ENCODE assay signal across 30 cellular contexts in the genomic region with DNA sequence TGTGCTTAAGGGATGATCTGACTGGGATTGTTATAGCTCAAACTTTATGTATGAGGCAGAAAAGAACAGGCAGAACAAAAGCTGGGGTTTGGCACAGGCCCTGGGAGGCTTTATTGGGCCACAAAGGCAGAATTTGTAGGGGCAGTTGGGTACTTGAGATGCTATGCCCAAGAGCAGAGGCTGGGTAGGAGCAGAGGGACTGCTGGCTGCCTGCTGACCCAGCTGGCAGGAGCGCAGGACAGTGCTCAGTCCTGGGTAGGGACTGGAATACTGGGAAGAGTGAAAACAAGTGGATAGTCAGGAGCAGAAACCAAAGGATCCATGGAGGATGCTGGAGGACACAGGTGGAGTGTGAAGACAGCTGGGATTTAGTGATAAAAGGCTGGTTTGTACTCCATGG.
"Had no signal": no experiment of that assay in that cellular context is flagged by ENCODE, and none has a peak within 500 bp of the region (broad histone marks: within the 10 kb centered on the region; RNA-seq: fewer than 3 reads in every experiment).

No MANE protein-coding gene starts in this region.

- H3K27me3 ChIP-seq: neutrophil, ovary, right lobe of liver, sigmoid colon, stomach, thyroid gland, tibial nerve, upper lobe of right lung, uterus had no signal

- H3K27ac Mint-ChIP-seq: naive thymus-derived CD8-positive, alpha-beta T cell; natural killer cell treated with Interleukin-12 subunit alpha and Interleukin-12 subunit beta and Interleukin-15 and Interleukin-18, amount 100 ng/mL, for 72 hours; nephron progenitor cell; progenitor cell of endocrine pancreas; stimulated activated effector memory CD8-positive, alpha-beta T cell treated with anti-CD3 and anti-CD28 coated beads, Interleukin-12 subunit alpha, Interleukin-12 subunit beta, amount 100 ng/mL, for 72 hours; stimulated activated naive B cell treated with anti-CD40 and anti-IgM and Interleukin-4, amounts not matched to agents 10 μg/mL and 1 μg/mL and 100 μg/mL, for 72 hours; stimulated activated naive CD8-positive, alpha-beta T cell treated with anti-CD3 and anti-CD28 coated beads, Interleukin-15, Interleukin-2, amounts not matched to agents 100 ng/mL and 50 ng/mL, for 24 hours; type B pancreatic cell had no signal

- H3K4me1 Mint-ChIP-seq: naive thymus-derived CD8-positive, alpha-beta T cell; neural crest cell; stimulated activated effector memory CD8-positive, alpha-beta T cell treated with anti-CD3 and anti-CD28 coated beads, Interleukin-12 subunit alpha, Interleukin-12 subunit beta, amount 100 ng/mL, for 72 hours; stimulated activated naive B cell treated with anti-CD40 and anti-IgM and Interleukin-4, amounts not matched to agents 10 μg/mL and 1 μg/mL and 100 μg/mL, for 72 hours had no signal

- H3K9me3 ChIP-seq: neutrophil, ovary, psoas muscle, right lobe of liver, thoracic aorta, thyroid gland, upper lobe of right lung, uterus had no signal

- H3K36me3 ChIP-seq: neutrophil, ovary, right lobe of liver, sigmoid colon, stomach, thoracic aorta, thyroid gland, tibial nerve, upper lobe of right lung, uterus had no signal

- H3K4me1 ChIP-seq: parathyroid adenoma, psoas muscle, right lobe of liver, sigmoid colon, stomach, tibial nerve, upper lobe of right lung, uterus had no signal

- H3K27ac ChIP-seq: neutrophil, ovary, parathyroid adenoma, psoas muscle, right lobe of liver, sigmoid colon, stomach, thoracic aorta, thyroid gland, tibial nerve, upper lobe of right lung, uterus had no signal

- H3K4me3 ChIP-seq: ovary, psoas muscle, right lobe of liver, sigmoid colon, stomach, thoracic aorta, thyroid gland, tibial nerve, upper lobe of right lung, uterus had no signal

- H3K36me3 Mint-ChIP-seq: natural killer cell treated with Interleukin-12 subunit alpha and Interleukin-12 subunit beta and Interleukin-15 and Interleukin-18, amount 100 ng/mL, for 72 hours; stimulated activated effector memory CD8-positive, alpha-beta T cell treated with anti-CD3 and anti-CD28 coated beads, Interleukin-12 subunit alpha, Interleukin-12 subunit beta, amount 100 ng/mL, for 72 hours; stimulated activated naive B cell treated with anti-CD40 and anti-IgM and Interleukin-4, amounts not matched to agents 10 μg/mL and 1 μg/mL and 100 μg/mL, for 72 hours had no signal

- DNase-seq: naive thymus-derived CD8-positive, alpha-beta T cell; nephron progenitor cell; nucleus accumbens; ovary; posterior cingulate gyrus; psoas muscle; sigmoid colon; small intestine; stimulated activated CD4-positive, alpha-beta T cell treated with anti-CD3 and anti-CD28 coated beads, Interleukin-15, amount 100 ng/mL, for 24 hours; stimulated activated CD4-positive, alpha-beta T cell treated with anti-CD3 and anti-CD28 coated beads, Interleukin-2, amount 100 ng/mL, for 24 hours; stimulated activated CD4-positive, alpha-beta T cell treated with anti-CD3 and anti-CD28 coated beads, Interleukin-2, amount 100 ng/mL, for 48 hours; stimulated activated CD4-positive, alpha-beta T cell treated with anti-CD3 and anti-CD28 coated beads, Interleukin-4, amount 100 ng/mL, for 24 hours; stimulated activated naive B cell treated with anti-CD40 and anti-IgM and Interleukin-4, amounts not matched to agents 10 μg/mL and 1 μg/mL and 100 μg/mL, for 72 hours; stimulated activated naive CD4-positive, alpha-beta T cell treated with Interleukin-2 at 50 U/mL for 16 hours; stomach; thyroid gland; upper lobe of right lung; uterus had no signal

- H3K9me3 Mint-ChIP-seq: natural killer cell treated with Interleukin-12 subunit alpha and Interleukin-12 subunit beta and Interleukin-15 and Interleukin-18, amount 100 ng/mL, for 72 hours; neural crest cell had no signal

- H3K9ac ChIP-seq: parathyroid adenoma had no signal

- H3K27me3 Mint-ChIP-seq: stimulated activated naive CD8-positive, alpha-beta T cell treated with anti-CD3 and anti-CD28 coated beads, Interleukin-15, Interleukin-2, amounts not matched to agents 100 ng/mL and 50 ng/mL, for 24 hours; type B pancreatic cell had no signal

- H3K4me3 Mint-ChIP-seq: naive thymus-derived CD8-positive, alpha-beta T cell; natural killer cell treated with Interleukin-12 subunit alpha and Interleukin-12 subunit beta and Interleukin-15 and Interleukin-18, amount 100 ng/mL, for 72 hours; nephron progenitor cell; neural crest cell; stimulated activated effector memory CD8-positive, alpha-beta T cell treated with anti-CD3 and anti-CD28 coated beads, Interleukin-12 subunit alpha, Interleukin-12 subunit beta, amount 100 ng/mL, for 72 hours; stimulated activated naive B cell treated with anti-CD40 and anti-IgM and Interleukin-4, amounts not matched to agents 10 μg/mL and 1 μg/mL and 100 μg/mL, for 72 hours; stimulated activated naive CD8-positive, alpha-beta T cell treated with anti-CD3 and anti-CD28 coated beads, Interleukin-15, Interleukin-2, amounts not matched to agents 100 ng/mL and 50 ng/mL, for 24 hours; type B pancreatic cell had no signal

- H2AFZ ChIP-seq: parathyroid adenoma had no signal

- ATAC-seq: naive thymus-derived CD8-positive, alpha-beta T cell; natural killer cell treated with Interleukin-12 subunit alpha and Interleukin-12 subunit beta and Interleukin-15 and Interleukin-18, amount 100 ng/mL, for 72 hours; psoas muscle; right cardiac atrium; right lobe of liver; stimulated activated effector memory CD8-positive, alpha-beta T cell treated with anti-CD3 and anti-CD28 coated beads, Interleukin-12 subunit alpha, Interleukin-12 subunit beta, amount 100 ng/mL, for 72 hours; stimulated activated naive B cell treated with anti-CD40 and anti-IgM and Interleukin-4, amounts not matched to agents 10 μg/mL and 1 μg/mL and 100 μg/mL, for 72 hours; upper lobe of right lung had no signal
